Comparison of ENCODE assay signal across 21 cellular contexts in the genomic region with DNA sequence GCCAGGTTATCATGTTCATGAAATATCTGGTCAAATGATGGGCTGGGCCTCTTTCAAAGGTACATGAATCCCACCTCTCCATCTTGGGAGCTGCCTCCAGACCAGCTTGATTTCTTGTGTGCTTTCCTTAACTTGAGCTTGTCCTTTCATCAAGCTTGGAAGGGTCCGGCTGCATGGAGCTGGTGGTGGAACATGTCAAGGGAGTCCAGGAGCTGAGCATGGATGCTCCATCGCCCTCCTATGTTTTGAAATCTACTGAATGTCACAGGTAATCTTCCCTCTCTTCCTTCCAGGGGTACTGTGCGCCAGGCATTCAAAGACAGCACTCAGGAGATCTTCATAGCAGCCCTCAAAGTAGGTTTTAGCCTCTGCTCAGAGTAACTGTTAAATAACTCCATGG.
"Had no signal": no experiment of that assay in that cellular context is flagged by ENCODE, and none has a peak within 500 bp of the region (broad histone marks: within the 10 kb centered on the region; RNA-seq: fewer than 3 reads in every experiment).

No MANE protein-coding gene starts in this region.

- H3K27ac ChIP-seq: adrenal gland, cardiac muscle cell, foreskin keratinocyte, left ventricle myocardium inferior, pancreas, right atrium auricular region, thoracic aorta had no signal

- H3K4me3 Mint-ChIP-seq: activated CD4-positive, alpha-beta T cell treated with anti-CD3 and anti-CD28 coated beads for 36 hours; activated naive CD8-positive, alpha-beta T cell; brain; naive B cell had no signal

- H3K27ac Mint-ChIP-seq: activated CD4-positive, alpha-beta T cell treated with anti-CD3 and anti-CD28 coated beads for 36 hours; activated naive CD8-positive, alpha-beta T cell had no signal

- H3K4me3 ChIP-seq: adrenal gland, cardiac muscle cell, left ventricle myocardium inferior, pancreas, right atrium auricular region, thoracic aorta had no signal

- H3K36me3 ChIP-seq: adrenal gland, cardiac muscle cell, left ventricle myocardium inferior, pancreas, right atrium auricular region, thoracic aorta had no signal

- H3K27me3 ChIP-seq: adrenal gland, cardiac muscle cell, foreskin keratinocyte, pancreas, right atrium auricular region had no signal

- H3K36me3 Mint-ChIP-seq: brain had no signal

- H3K27me3 Mint-ChIP-seq: activated CD4-positive, alpha-beta T cell treated with anti-CD3 and anti-CD28 coated beads for 36 hours had no signal

- H3K4me1 Mint-ChIP-seq: activated CD4-positive, alpha-beta T cell treated with anti-CD3 and anti-CD28 coated beads for 36 hours had no signal

- FAIRE-seq: endothelial cell of umbilical vein, pancreas had no signal

- H3K9me3 ChIP-seq: adrenal gland, pancreas, right atrium auricular region, thoracic aorta had no signal

- DNase-seq: activated CD4-positive, alpha-beta T cell treated with anti-CD3 and anti-CD28 coated beads for 36 hours; activated CD4-positive, CD25-positive, alpha-beta regulatory T cell; activated effector memory CD4-positive, alpha-beta T cell treated with Interleukin-2 at 50 U/mL for 16 hours; activated naive CD4-positive, alpha-beta T cell treated with Interleukin-2 at 50 U/mL for 16 hours; cortex of kidney; foreskin keratinocyte; islet precursor cell; naive B cell; stimulated activated CD4-positive, alpha-beta T cell treated with anti-CD3 and anti-CD28 coated beads, Interleukin-12 subunit alpha, Interleukin-12 subunit beta, amount 100 ng/mL, for 4 hours; stimulated activated CD4-positive, alpha-beta T cell treated with anti-CD3 and anti-CD28 coated beads, Interleukin-4, amount 100 ng/mL, for 1 hour; stimulated activated naive CD8-positive, alpha-beta T cell treated with anti-CD3 and anti-CD28 coated beads, Interleukin-15, Interleukin-2, amounts not matched to agents 100 U/mL and 50 U/mL, for 24 hours; trophoblast cell had no signal

- ATAC-seq: activated CD4-positive, alpha-beta T cell treated with anti-CD3 and anti-CD28 coated beads for 36 hours; foreskin keratinocyte; pancreas; stimulated activated naive CD8-positive, alpha-beta T cell treated with anti-CD3 and anti-CD28 coated beads, Interleukin-15, Interleukin-2, amounts not matched to agents 100 U/mL and 50 U/mL, for 24 hours had no signal
